8 cellular contexts compared by ENCODE assay signal in genomic region chr12:49188205-49188915, GRCh38. TPM values are rescaled to one million over a fixed set of nuclear protein-coding genes. Genes with fewer than 3 reads are reported as not detected.
DNase-seq lines count a peak whose midpoint lies in the region; ATAC-seq, FAIRE-seq and TF ChIP-seq lines count a peak whose summit lies in the region.

No MANE protein-coding gene starts in this region.

- ATAC-seq in GM21381 (IDR thresholded peaks at IDR 0.05; ENCODE audit: unreplicated experiment) (peak; percentile 40), pancreas (peak; percentile 66 to 83 (median 79))

- peak; percentile 68 for DNase-seq in DMS114 treated with DMSO at 0.1 percent for 48 hours (lab: John Stamatoyannopoulos, UW; ENCODE audit: unreplicated experiment)
- peak in 72 of 76 experiments; percentile 20 to 91 (median 61) for DNase-seq in HUDEP-2 (lab: John Stamatoyannopoulos, UW; ENCODE audit: unreplicated experiment in 76 of 76)
- DNase-seq in SJSA1 (ENCODE audit: low read depth in 1 of 2, low spot score in 2 of 2), result peak; percentile 73 to 79
- DNase-seq in activated naive CD4-positive, alpha-beta T cell treated with anti-CD3 and anti-CD28 coated beads, Interleukin-2, amount 50 U/mL, for 16 hours, result peak; percentile 80
- peak; percentile 65 to 91 (median 82) for DNase-seq in head of caudate nucleus
- peak; percentile 35 to 78 (median 58) for DNase-seq in pancreas

- H3K27me3 ChIP-seq in SJSA1 (replicated peaks), result no peaks in the 10 kb centered on the region
- H3K27me3 ChIP-seq in pancreas, result no peaks in the 10 kb centered on the region
- H3K27me3 ChIP-seq in thymus (ENCODE audit: control insufficient read depth, insufficient read depth), result no peaks in the 10 kb centered on the region

- WGBS in pancreas, 2 donors, result 1% methylated on average over 52 of the region's 52 CpGs
- under 1% methylated on average over 52 of the region's 52 CpGs for WGBS in thymus

- TF ChIP-seq CTCF in pancreas (IDR thresholded peaks at IDR 0.05), result no peak

- no peaks in the 10 kb centered on the region; the same call in 1 of the 2 replicates for H3K9me3 ChIP-seq in SJSA1 (replicated peaks)
- no peaks in the 10 kb centered on the region for H3K9me3 ChIP-seq in pancreas
- H3K9me3 ChIP-seq in thymus (ENCODE audit: control insufficient read depth), result no peaks in the 10 kb centered on the region

- peak overlapping the region; percentile 76 for H3K27ac ChIP-seq in SJSA1
- peak overlapping the region; percentile 55 to 97 (median 86) for H3K27ac ChIP-seq in pancreas
- peak overlapping the region; percentile 99 for H3K27ac ChIP-seq in thymus (ENCODE audit: low read depth)

- H3K4me1 ChIP-seq in SJSA1 (replicated peaks) (peaks cover 7% of the 10 kb centered on the region; the same call in 1 of the 2 replicates), pancreas (no peaks in the 10 kb centered on the region), thymus (ENCODE audit: control insufficient read depth, insufficient read depth, low read length) (peaks cover 4% of the 10 kb centered on the region)

- intact Hi-C loops in head of caudate nucleus (cut with DNase I) (loop anchor here (1.0 kb wide), 1 partner anchor 46 kb away; no protein-coding TSS in a partner anchor), pancreas (cut with DNase I) (no loop called here)

- H3K4me3 ChIP-seq in SJSA1 (peak overlapping the region; percentile 54), pancreas (peak overlapping the region; percentile 45 to 80 (median 68)), thymus (ENCODE audit: low read length) (peak overlapping the region; percentile 72)

- H3K36me3 ChIP-seq in SJSA1 (peaks cover 14% of the 10 kb centered on the region; the same call in 1 of the 2 replicates), pancreas (no peaks in the 10 kb centered on the region), thymus (ENCODE audit: control insufficient read depth, insufficient read depth) (peaks cover 21% of the 10 kb centered on the region)

- FAIRE-seq in pancreas (lab: Jason Lieb, UNC), result no peak

RNA-seq across cellular contexts. Expression of gene TUBA1A, which starts 0.5 kb away (rescaled TPM):
- total RNA-seq in SJSA1 (2014; rRNA removed; shearing (Covaris generic)), result 335 and 444 TPM in 2 replicates
- 10 to 100 TPM in 5 of 6 donors, 1 to 10 TPM in 1; 9.1 to 93.8 (median 21.4) TPM for total RNA-seq in pancreas
- polyA plus RNA-seq in pancreas (10 to 100 TPM; 31.1 to 86.8 TPM), thymus (111 TPM)

RNA-seq across cellular contexts. Expression of gene TUBA1B, which starts 57.2 kb away (rescaled TPM):
- total RNA-seq in SJSA1 (2014; rRNA removed; shearing (Covaris generic)), result 4,389 and 5,186 TPM in 2 replicates
- total RNA-seq in pancreas, result 100 to 1,000 TPM in 3 of 6 donors, 10 to 100 TPM in 3; 43.1 to 185 (median 108) TPM
- 100 to 1,000 TPM in 1 of 2 donors, 10 to 100 TPM in 1; 92.0 to 214 TPM for polyA plus RNA-seq in pancreas
- 285 TPM for polyA plus RNA-seq in thymus

Comparison
In these comparisons a context has a peak if more than half of its experiments do, and no peak if none do; other contexts are left out.
1. Peak in every context shown above with its lines: DNase-seq, ATAC-seq, H3K4me3 ChIP-seq and H3K27ac ChIP-seq.
2. RNA of gene TUBA1B, which starts 57.2 kb away (total RNA-seq): 4,389 to 5,186 TPM in SJSA1; 43.1 to 185 TPM in pancreas; every median in the first group is over 10 times any median in the second.